ENCODE assay signal across 1 cellular context in genomic region chr19:55598034-55598433, GRCh38.
TF ChIP-seq lines count a peak whose summit lies in the region.

No MANE protein-coding gene starts in this region.

TF ChIP-seq in SK-N-SH treated with all-trans-retinoic acid at 6 μM for 48 hours, 23 proteins besides CTCF, POLR2A, EP300 and RAD21 (continued from another document):
- no peak for TF ChIP-seq ZC3H10 (CRISPR knock-in tag; IDR thresholded peaks at IDR 0.05)
- no peak for TF ChIP-seq TSHZ2 (CRISPR knock-in tag; IDR thresholded peaks at IDR 0.05)
- no peak for TF ChIP-seq BACH2 (CRISPR knock-in tag; IDR thresholded peaks at IDR 0.05; ENCODE audit: borderline replicate concordance)
- TF ChIP-seq ZNF8 (CRISPR knock-in tag; IDR thresholded peaks at IDR 0.05) = no peak
- no peak for TF ChIP-seq PPARA (CRISPR knock-in tag; IDR thresholded peaks at IDR 0.05; ENCODE audit: borderline replicate concordance)
- TF ChIP-seq CSDC2 (CRISPR knock-in tag; IDR thresholded peaks at IDR 0.05) = no peak
- TF ChIP-seq ARNTL (CRISPR knock-in tag; IDR thresholded peaks at IDR 0.05; ENCODE audit: borderline replicate concordance, low read depth) = no peak
